In the genomic region with DNA sequence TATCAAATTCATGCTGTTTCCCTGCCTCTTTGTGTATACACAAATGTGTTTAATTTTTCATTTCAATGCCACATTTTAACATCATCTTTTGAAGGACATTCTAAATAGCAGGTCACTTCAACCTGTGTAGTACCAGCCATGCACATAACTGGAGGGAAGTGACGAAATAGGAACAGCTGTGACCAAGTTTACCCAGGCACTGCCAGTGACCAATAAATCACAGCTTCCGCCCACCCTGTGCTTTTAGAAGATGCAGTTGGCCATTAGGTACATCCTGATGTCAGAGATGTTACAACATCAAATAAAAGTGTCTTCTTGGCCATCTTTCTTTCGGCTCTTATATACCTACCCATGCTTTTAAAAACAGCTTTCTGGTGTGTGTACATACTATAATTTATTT, we compare ENCODE assay signal across 27 cellular contexts. TPM values are rescaled to one million over a fixed set of nuclear protein-coding genes. Genes with fewer than 3 reads are reported as not detected.
DNase-seq lines count a peak whose midpoint lies in the region; ATAC-seq, FAIRE-seq and TF ChIP-seq lines count a peak whose summit lies in the region.
"Had no signal": no experiment of that assay in that cellular context is flagged by ENCODE, and none has a peak within 500 bp of the region (broad histone marks: within the 10 kb centered on the region; RNA-seq: fewer than 3 reads in every experiment).

No MANE protein-coding gene starts in this region.

- H3K79me2 ChIP-seq in SK-N-SH (ENCODE audit: insufficient read depth) (peaks cover 58% of the 10 kb centered on the region), HepG2 (ENCODE audit: insufficient read depth, low read length) (no peaks in the 10 kb centered on the region)

- H4K20me1 ChIP-seq in SK-N-SH (ENCODE audit: insufficient read depth) = no peaks in the 10 kb centered on the region; the same call in 1 of the 2 replicates
- H4K20me1 ChIP-seq in HepG2 (ENCODE audit: insufficient read depth, low read length) = no peaks in the 10 kb centered on the region

- H3K4me2 ChIP-seq in SK-N-SH = no peak overlapping the region
- no peak overlapping the region for H3K4me2 ChIP-seq in HepG2 (ENCODE audit: low read depth, low read length)
- H3K4me2 ChIP-seq: PC-9 had no signal

- H3K4me1 ChIP-seq in SK-N-SH (ENCODE audit: control insufficient read depth in 1 of 2, insufficient read depth in 2 of 2, low read depth in 1 of 2, low read length in 1 of 2) = peaks cover 8 to 21% of the 10 kb centered on the region in 2 experiments; a peak in 3 of 4 replicates
- no peaks in the 10 kb centered on the region for H3K4me1 ChIP-seq in HepG2 (ENCODE audit: insufficient read depth, low read length)

- in situ Hi-C loops in HepG2 (cut with HindIII; ENCODE audit: extremely low pct_ligation_motif_present, low pct_unique_long_range_greater_than_20kb) (no loop called here), brain microvascular endothelial cell (cut with HindIII; ENCODE audit: low pct_ligation_motif_present, low sequenced_read_pairs) (no loop called here)

- TF ChIP-seq CTCF in fibroblast of mammary gland (conservative IDR thresholded peaks at IDR 0.05; ENCODE audit: control insufficient read depth, insufficient read depth, low read depth, low read length) (no peak), SK-N-SH (IDR thresholded peaks at IDR 0.05) (no peak), HepG2 (CRISPR knock-in tag; IDR thresholded peaks at IDR 0.05) (no peak), brain microvascular endothelial cell (IDR thresholded peaks at IDR 0.05; ENCODE audit: low read depth, low read length, missing control alignments) (no peak)

- no TSS peak for BruUV-seq in HepG2 (replicated peaks; lab: Mats Ljungman, UMichigan)

- no peaks in the 10 kb centered on the region for H3K9me2 ChIP-seq in SK-N-SH

- H3K4me3 ChIP-seq in fibroblast of mammary gland (ENCODE audit: control insufficient read depth, low read depth, low read length) (no peak overlapping the region), SK-N-SH (ENCODE audit: low read depth in 2 of 2, low read length in 1 of 2) (no peak overlapping the region), HepG2 (replicated peaks in 1 of 3; ENCODE audit: insufficient read depth in 1 of 3, low read depth in 2 of 3, low read length in 3 of 3) (no peak overlapping the region), brain microvascular endothelial cell (ENCODE audit: low read depth, low read length) (no peak overlapping the region)
- H3K4me3 ChIP-seq: heart left ventricle, PC-9, tibial nerve had no signal

- H3K9ac ChIP-seq in SK-N-SH = no peak overlapping the region
- H3K9ac ChIP-seq in HepG2 (ENCODE audit: insufficient read depth, low read depth, low read length) = no peak overlapping the region

- CTCF ChIA-PET in SK-N-SH (lab: Yijun Ruan, JAX) (interaction anchor here (1.0 kb wide), 1 partner anchor 314 kb away, joined by 4 read pairs; no protein-coding TSS in a partner anchor), HepG2 (lab: Yijun Ruan, JAX; ENCODE audit: low intra/inter-chr PET ratio, low total read pairs) (no interaction called here)

- 97% methylated on average over 3 of the region's 3 CpGs for WGBS in SK-N-SH (ENCODE audit: low lambda C conversion rate)
- WGBS in HepG2 (ENCODE audit: low lambda C conversion rate) = 47% methylated on average over 3 of the region's 3 CpGs

- peak; percentile 22 for DNase-seq in COLO668 (lab: John Stamatoyannopoulos, UW; ENCODE audit: unreplicated experiment)
- peak; percentile 76 for DNase-seq in LHCN-M2 (ENCODE audit: low read depth)
- peak; percentile 13 to 63 for DNase-seq in NOMO-1 (lab: John Stamatoyannopoulos, UW; ENCODE audit: unreplicated experiment in 2 of 2)
- peak; percentile 55 for DNase-seq in fibroblast of mammary gland (ENCODE audit: low read depth)
- no peak for DNase-seq in SK-N-SH
- no peak for DNase-seq in HepG2 (ENCODE audit: low spot score)
- DNase-seq in brain microvascular endothelial cell = no peak
- DNase-seq: activated CD4-positive, CD25-positive, alpha-beta regulatory T cell treated with anti-CD3 and anti-CD28 coated beads, Interleukin-2, amount 50 U/mL, for 72 hours; activated CD8-positive, alpha-beta T cell treated with anti-CD3 and anti-CD28 coated beads, Interleukin-2, amount 10 ng/mL, durations not matched to agents 7 days and 5 days; activated gamma-delta T cell; activated T-cell treated with anti-CD3 and anti-CD28 coated beads for 4 hours; CD4-positive, alpha-beta T cell; DMS53; GF-D8; GOT3; heart left ventricle; KG1; mesenchymal stem cell; NCI-H1105 treated with DMSO at 0.1 percent for 48 hours; NCI-H2107; NCI-H82; PC-9; SIG-M5; T-cell had no signal

- no peak for TF ChIP-seq EP300 in SK-N-SH (IDR thresholded peaks at IDR 0.05; ENCODE audit: borderline replicate concordance in 1 of 2, low read depth in 1 of 2, low read length in 1 of 2)
- no peak for TF ChIP-seq EP300 in HepG2 (IDR thresholded peaks at IDR 0.05; ENCODE audit: low read depth in 2 of 2, low read length in 2 of 2)
- no peak for TF ChIP-seq EP300 in HepG2 (CRISPR knock-in tag; IDR thresholded peaks at IDR 0.05; ENCODE audit: borderline replicate concordance)

- FAIRE-seq in HepG2 (lab: Jason Lieb, UNC) = no peak
- FAIRE-seq: GM18507, HTR-8/SVneo had no signal

- intact Hi-C loops in HepG2 (cut with micrococcal nuclease; ENCODE audit: unreplicated experiment) = no loop called here

- no peak for ATAC-seq in HepG2
- ATAC-seq: activated CD8-positive, alpha-beta T cell treated with anti-CD3 and anti-CD28 coated beads, Interleukin-2, amount 10 ng/mL, durations not matched to agents 7 days and 5 days; heart left ventricle; T-cell had no signal

- H3K36me3 ChIP-seq in SK-N-SH (replicated peaks in 1 of 2; ENCODE audit: control insufficient read depth in 1 of 2, insufficient read depth in 2 of 2, low read length in 1 of 2) = no peaks in the 10 kb centered on the region
- H3K36me3 ChIP-seq in HepG2 (replicated peaks in 1 of 2; ENCODE audit: control insufficient read depth in 1 of 2, insufficient read depth in 2 of 2, low read length in 2 of 2) = no peaks in the 10 kb centered on the region
- H3K36me3 ChIP-seq in brain microvascular endothelial cell (replicated peaks) = no peaks in the 10 kb centered on the region
- H3K36me3 ChIP-seq: heart left ventricle, tibial nerve had no signal

- H3K27ac ChIP-seq in SK-N-SH (ENCODE audit: low read depth in 2 of 2, low read length in 1 of 2) = peak overlapping the region in 1 of 2 experiments; percentile 36; a peak in 2 of 4 replicates
- H3K27ac ChIP-seq in HepG2 (ENCODE audit: extremely low read length, insufficient read depth, low read length) = no peak overlapping the region
- H3K27ac ChIP-seq in brain microvascular endothelial cell = no peak overlapping the region
- H3K27ac ChIP-seq: heart left ventricle, PC-9 had no signal

- POLR2A ChIA-PET in SK-N-SH (lab: Yijun Ruan, JAX) (no interaction called here), HepG2 (lab: Yijun Ruan, JAX) (no interaction called here)

- H3K9me3 ChIP-seq in SK-N-SH (no peaks in the 10 kb centered on the region), HepG2 (ENCODE audit: low read length) (no peaks in the 10 kb centered on the region)
- H3K9me3 ChIP-seq: heart left ventricle, tibial nerve had no signal

- H3K27me3 ChIP-seq in SK-N-SH (ENCODE audit: insufficient read depth) (no peaks in the 10 kb centered on the region), HepG2 (ENCODE audit: control insufficient read depth in 1 of 2, insufficient read depth in 2 of 2, low read length in 2 of 2) (peaks cover 2 to 13% of the 10 kb centered on the region in 2 experiments; a peak in 3 of 5 replicates), brain microvascular endothelial cell (replicated peaks) (no peaks in the 10 kb centered on the region)
- H3K27me3 ChIP-seq: heart left ventricle, tibial nerve had no signal

- TF ChIP-seq RAD21 in SK-N-SH (IDR thresholded peaks at IDR 0.05; ENCODE audit: low read length) (no peak), HepG2 (CRISPR knock-in tag; IDR thresholded peaks at IDR 0.05) (no peak)

- no peak for TF ChIP-seq POLR2A in HepG2 (IDR thresholded peaks at IDR 0.05; ENCODE audit: insufficient read depth in 1 of 2, low read depth in 2 of 2, low read length in 2 of 2)

- H2AFZ ChIP-seq in SK-N-SH (ENCODE audit: low read depth) (no peak overlapping the region), HepG2 (ENCODE audit: low read length) (no peak overlapping the region)
- H2AFZ ChIP-seq: PC-9 had no signal

- no peaks in the 10 kb centered on the region for H3F3A ChIP-seq in SK-N-SH (replicated peaks; ENCODE audit: insufficient read depth)

TF ChIP-seq in HepG2, 621 proteins besides CTCF, POLR2A, EP300 and RAD21 (continues in another document):
- TF ChIP-seq ZNF781 (CRISPR knock-in tag; IDR thresholded peaks at IDR 0.05; ENCODE audit: borderline replicate concordance, not compliant biosample characterization) = no peak
- TF ChIP-seq IKZF1 (IDR thresholded peaks at IDR 0.05) = no peak
- TF ChIP-seq HNRNPLL (IDR thresholded peaks at IDR 0.05; ENCODE audit: low read depth, low read length, poor library complexity, severe bottlenecking) = no peak

RNA-seq across cellular contexts. Expression of gene LDLRAD3, which starts 7.8 kb away (rescaled TPM):
- total RNA-seq in LHCN-M2 (2014; rRNA removed) (30.8 and 44.3 TPM in 2 replicates), HepG2 (2016; rRNA removed; fragmentation: Illumina TruSeq; extraction: Trizol) (0.34 and 0.60 TPM in 2 replicates)
- 9.1 TPM for polyA plus RNA-seq in LHCN-M2 (2012)
- polyA plus RNA-seq in SK-N-SH (2012; rRNA removed) (10.6 and 11.0 TPM in 2 replicates), HepG2 (2011; rRNA removed) (0.50 and 0.67 TPM in 2 replicates)
- 9.4 and 10.9 TPM in 2 replicates for polyA plus RNA-seq in SK-N-SH (2012; cell fraction: cytosol; rRNA removed)
- 6.1 and 10.9 TPM in 2 replicates for polyA plus RNA-seq in SK-N-SH (2012; cell fraction: nucleus; rRNA removed)
- 2.7 and 2.8 TPM in 2 replicates for total RNA-seq in HepG2 (2016; cell fraction: cytosol; rRNA removed; fragmentation: Illumina TruSeq; extraction: Trizol; ENCODE audit: low read depth)
- 0.30 TPM in 2 replicates for total RNA-seq in HepG2 (2016; cell fraction: insoluble cytoplasmic fraction; rRNA removed; fragmentation: Illumina TruSeq; extraction: Trizol)
- total RNA-seq in HepG2 (2016; cell fraction: membrane; rRNA removed; fragmentation: Illumina TruSeq; extraction: Trizol) = 0.31 and 0.65 TPM in 2 replicates
- total RNA-seq in HepG2 (2016; cell fraction: nucleus; rRNA removed; fragmentation: Illumina TruSeq; extraction: Trizol) = 0.75 and 1.1 TPM in 2 replicates
- 0.38 and 0.70 TPM in 2 replicates for polyA plus RNA-seq in HepG2 (2011; cell fraction: cytosol; rRNA removed)
- polyA plus RNA-seq in HepG2 (2011; cell fraction: nucleus; rRNA removed) = 0.16 and 0.21 TPM in 2 replicates
- polyA plus RNA-seq in HepG2 (2012) = 0.20 and 0.51 TPM in 2 replicates
- polyA plus RNA-seq in HepG2 (2016; cell fraction: cytosol; fragmentation: Illumina TruSeq; extraction: Trizol; ENCODE audit: low read depth) = 0.12 and 0.14 TPM in 2 replicates
- 0.37 and 0.61 TPM in 2 replicates for polyA plus RNA-seq in HepG2 (2016; cell fraction: insoluble cytoplasmic fraction; fragmentation: Illumina TruSeq; extraction: Trizol; ENCODE audit: low read depth)
- 0.37 and 0.43 TPM in 2 replicates for polyA plus RNA-seq in HepG2 (2016; cell fraction: membrane; fragmentation: Illumina TruSeq; extraction: Trizol; ENCODE audit: low read depth)
- 0.85 and 0.99 TPM in 2 replicates for polyA plus RNA-seq in HepG2 (2016; cell fraction: nucleus; fragmentation: Illumina TruSeq; extraction: Trizol; ENCODE audit: insufficient read depth, low read depth)
- 1.6 and 15.8 TPM in 2 replicates for polyA minus RNA-seq in HepG2 (2011; rRNA and poly(A)+ RNA removed; ENCODE audit: low replicate concordance)
- polyA minus RNA-seq in HepG2 (2011; cell fraction: cytosol; rRNA and poly(A)+ RNA removed) = 0.40 TPM in 1 of 2 replicates, not detected in the other
- 0.13 and 0.62 TPM in 2 replicates for polyA minus RNA-seq in HepG2 (2011; cell fraction: nucleus; rRNA and poly(A)+ RNA removed)

Comparison
In these comparisons a context has a peak if more than half of its experiments do, and no peak if none do; other contexts are left out.
1. DNase-seq: peak in COLO668 (single experiment), LHCN-M2 (single experiment), NOMO-1 (2 of 2) and fibroblast of mammary gland (single experiment); none in SK-N-SH (single experiment), HepG2 (single experiment) and brain microvascular endothelial cell (single experiment).